In genomic region chr22:39487826-39488520, GRCh38 we compare ENCODE assay signal across 23 cellular contexts. TPM values are rescaled to one million over a fixed set of nuclear protein-coding genes. Genes with fewer than 3 reads are reported as not detected.
A peak's percentile ranks its signal among the peaks of the same experiment; 100 is the strongest.
DNase-seq lines count a peak whose midpoint lies in the region; FAIRE-seq and TF ChIP-seq lines count a peak whose summit lies in the region.
"Had no signal": no experiment of that assay in that cellular context is flagged by ENCODE, and none has a peak within 500 bp of the region (broad histone marks: within the 10 kb centered on the region; RNA-seq: fewer than 3 reads in every experiment).

No MANE protein-coding gene starts in this region.

- DNase-seq in Ammon's horn (ENCODE audit: low spot score) (peak; percentile 3), H7 (peak; percentile 52), mesenchymal stem cell (no peak), NCI-H1694 treated with DMSO at 0.1 percent for 48 hours (lab: John Stamatoyannopoulos, UW) (no peak), GM12892 (ENCODE audit: insufficient read length) (no peak), NCI-H510A treated with DMSO at 0.1 percent for 48 hours (lab: John Stamatoyannopoulos, UW) (no peak)
- DNase-seq: ACHN, COR-L47, DMS 273 treated with DMSO at 0.1 percent for 48 hours, DMS53, DND-41, EL, HFFc6 had no signal

- H3K9me3 ChIP-seq in mesenchymal stem cell (ENCODE audit: control insufficient read depth, low read length) = no peaks in the 10 kb centered on the region
- H3K9me3 ChIP-seq: BLaER1 had no signal

- H3K4me1 ChIP-seq in mesenchymal stem cell (ENCODE audit: control insufficient read depth, insufficient read depth, low read depth, low read length) = no peaks in the 10 kb centered on the region

- no peak overlapping the region for H3K14ac ChIP-seq in mesenchymal stem cell (ENCODE audit: low read length in 2 of 2)

- H2BK15ac ChIP-seq in mesenchymal stem cell (ENCODE audit: low read depth, poor library complexity, severe bottlenecking) = no peak overlapping the region

- H4K8ac ChIP-seq in mesenchymal stem cell (ENCODE audit: low read length) = no peak overlapping the region

- no peak overlapping the region for H3K18ac ChIP-seq in mesenchymal stem cell (ENCODE audit: low read depth in 1 of 2, low read length in 2 of 2)

- TF ChIP-seq POLR2A in GM12892 (IDR thresholded peaks at IDR 0.05; ENCODE audit: low read depth, low read length) = no peak

- no peak overlapping the region for H2AFZ ChIP-seq in mesenchymal stem cell (ENCODE audit: low read depth, low read length)
- H2AFZ ChIP-seq: GM23338 had no signal

- no peaks in the 10 kb centered on the region for H3K36me3 ChIP-seq in H7 (replicated peaks; ENCODE audit: control insufficient read depth, insufficient read depth, low read length)
- peaks cover 0 to 9% of the 10 kb centered on the region in 2 experiments for H3K36me3 ChIP-seq in mesenchymal stem cell (ENCODE audit: control insufficient read depth in 1 of 2, insufficient read depth in 2 of 2, low read depth in 1 of 2, low read length in 2 of 2)

- no peak overlapping the region for H2BK120ac ChIP-seq in mesenchymal stem cell (ENCODE audit: low read depth, low read length)

- H3K9ac ChIP-seq in mesenchymal stem cell (ENCODE audit: low read length) = no peak overlapping the region
- H3K9ac ChIP-seq: BLaER1, KMS-11 had no signal

- peak overlapping the region; percentile 47 for H4K91ac ChIP-seq in mesenchymal stem cell (ENCODE audit: low read length)

- no peak overlapping the region for H2AK5ac ChIP-seq in mesenchymal stem cell (ENCODE audit: low read length, severe bottlenecking)

- H3K4me3 ChIP-seq in H7 (ENCODE audit: insufficient read depth, low read depth, low read length) (no peak overlapping the region), mesenchymal stem cell (ENCODE audit: insufficient read depth in 1 of 2, low read depth in 1 of 2, low read length in 2 of 2) (no peak overlapping the region)
- H3K4me3 ChIP-seq: BLaER1, GM12878, GM23338 had no signal

- no peak overlapping the region for H2BK5ac ChIP-seq in mesenchymal stem cell (ENCODE audit: low read depth, low read length, poor library complexity, severe bottlenecking)

- WGBS in mesenchymal stem cell = 97% methylated on average over 70 of the region's 70 CpGs

- no peak overlapping the region for H3K27ac ChIP-seq in mesenchymal stem cell (ENCODE audit: low read length, poor library complexity, severe bottlenecking)
- H3K27ac ChIP-seq: BLaER1, HL-60, KMS-11 had no signal

- no peak overlapping the region for H3K4ac ChIP-seq in mesenchymal stem cell (ENCODE audit: low read depth in 1 of 2, low read length in 2 of 2)

- FAIRE-seq in GM12892 (lab: Jason Lieb, UNC) = no peak
- FAIRE-seq: A204.1, GM12878, GM18507, H54, HepG2 had no signal

- no peak overlapping the region for H2BK12ac ChIP-seq in mesenchymal stem cell (ENCODE audit: low read length in 2 of 2)

- no peaks in the 10 kb centered on the region for H3K27me3 ChIP-seq in H7 (ENCODE audit: control insufficient read depth, insufficient read depth, low read length)
- peaks cover 4 to 7% of the 10 kb centered on the region in 2 experiments for H3K27me3 ChIP-seq in mesenchymal stem cell (ENCODE audit: control insufficient read depth in 1 of 2, insufficient read depth in 1 of 2, low read length in 2 of 2)
- H3K27me3 ChIP-seq: BLaER1 had no signal

- H3K23ac ChIP-seq in mesenchymal stem cell (ENCODE audit: low read length in 2 of 2) = no peak overlapping the region

- no peak overlapping the region for H3K4me2 ChIP-seq in mesenchymal stem cell (ENCODE audit: low read length, poor library complexity, severe bottlenecking)
- H3K4me2 ChIP-seq: BLaER1, GM23338, KMS-11 had no signal

- H3K79me1 ChIP-seq in mesenchymal stem cell (replicated peaks; ENCODE audit: low read length, poor library complexity, severe bottlenecking) = no peaks in the 10 kb centered on the region

RNA-seq across cellular contexts. Expression of gene MIEF1, which starts 14.1 kb away (rescaled TPM):
- 26.4 and 28.3 TPM in 2 replicates for total RNA-seq in H7 (2014; rRNA removed; shearing (Covaris generic))
- polyA plus RNA-seq in mesenchymal stem cell (2013, experiment 1 of 2) = 19.0 TPM
- polyA plus RNA-seq in mesenchymal stem cell (2013, experiment 2 of 2) = 19.9 TPM
- polyA plus RNA-seq in GM12892 (2012; ENCODE audit: missing spikeins) = 15.2 TPM

RNA-seq across cellular contexts. Expression of gene MGAT3, which starts 31.2 kb away (rescaled TPM):
- 5.0 and 6.5 TPM in 2 replicates for total RNA-seq in H7 (2014; rRNA removed; shearing (Covaris generic))
- polyA plus RNA-seq in mesenchymal stem cell (2013, experiment 1 of 2) = 2.1 TPM
- 2.0 TPM for polyA plus RNA-seq in mesenchymal stem cell (2013, experiment 2 of 2)
- 16.6 TPM for polyA plus RNA-seq in GM12892 (2012; ENCODE audit: missing spikeins)
- total RNA-seq: HFFc6 had no signal
- polyA plus RNA-seq: CD14-positive monocyte had no signal

RNA-seq across cellular contexts. Expression of gene ATF4, which starts 32.4 kb away (rescaled TPM):
- total RNA-seq in H7 (2014; rRNA removed; shearing (Covaris generic)) = 466 and 503 TPM in 2 replicates
- polyA plus RNA-seq in mesenchymal stem cell (2013, experiment 1 of 2) = 513 TPM
- polyA plus RNA-seq in mesenchymal stem cell (2013, experiment 2 of 2) = 503 TPM
- 330 TPM for polyA plus RNA-seq in GM12892 (2012; ENCODE audit: missing spikeins)

RNA-seq across cellular contexts. Expression of gene RPS19BP1, which starts 44.6 kb away (rescaled TPM):
- 154 and 210 TPM in 2 replicates for total RNA-seq in H7 (2014; rRNA removed; shearing (Covaris generic))
- 59.9 TPM for polyA plus RNA-seq in mesenchymal stem cell (2013, experiment 1 of 2)
- 59.6 TPM for polyA plus RNA-seq in mesenchymal stem cell (2013, experiment 2 of 2)
- polyA plus RNA-seq in GM12892 (2012; ENCODE audit: missing spikeins) = 46.3 TPM

Comparison
In these comparisons a context has a peak if more than half of its experiments do, and no peak if none do; other contexts are left out.
1. DNase-seq: peak in Ammon's horn (single experiment) and H7 (single experiment); none in mesenchymal stem cell (single experiment), NCI-H1694 treated with DMSO at 0.1 percent for 48 hours (single experiment), GM12892 (single experiment) and NCI-H510A treated with DMSO at 0.1 percent for 48 hours (single experiment).